ENCODE assay signal across 22 cellular contexts in genomic region chr19:40552848-40553247, GRCh38. TPM values are rescaled to one million over a fixed set of nuclear protein-coding genes. Genes with fewer than 3 reads are reported as not detected.
DNase-seq lines count a peak whose midpoint lies in the region; ATAC-seq, FAIRE-seq and TF ChIP-seq lines count a peak whose summit lies in the region.
"Had no signal": no experiment of that assay in that cellular context is flagged by ENCODE, and none has a peak within 500 bp of the region (broad histone marks: within the 10 kb centered on the region; RNA-seq: fewer than 3 reads in every experiment).

No MANE protein-coding gene starts in this region.

- H3K9me3 ChIP-seq in HepG2 (ENCODE audit: low read length) (no peaks in the 10 kb centered on the region), right lobe of liver (no peaks in the 10 kb centered on the region), H1 (ENCODE audit: insufficient read depth in 2 of 2, low read depth in 1 of 2, low read length in 1 of 2) (no peaks in the 10 kb centered on the region)
- H3K9me3 ChIP-seq: BE2C, BLaER1, Caco-2 had no signal

- H4K5ac ChIP-seq in H1 (ENCODE audit: insufficient read length, low read depth, low read length) = no peak overlapping the region

- FAIRE-seq in HepG2 (lab: Jason Lieb, UNC) (no peak), H1 (lab: Jason Lieb, UNC) (no peak)
- FAIRE-seq: D721Med, G401.6, GM12891, GM19239 had no signal

- H3K4me2 ChIP-seq in HepG2 (ENCODE audit: low read depth, low read length) (no peak overlapping the region), H1 (ENCODE audit: insufficient read depth in 1 of 2, low read depth in 2 of 2, low read length in 2 of 2) (no peak overlapping the region)
- H3K4me2 ChIP-seq: BLaER1 had no signal

- H3K56ac ChIP-seq in H1 (replicated peaks; ENCODE audit: insufficient read length, low read depth, low read length) = no peak overlapping the region

- H3K4me3 ChIP-seq in HepG2 (replicated peaks in 1 of 3; ENCODE audit: insufficient read depth in 1 of 3, low read depth in 2 of 3, low read length in 3 of 3) (no peak overlapping the region), right lobe of liver (no peak overlapping the region), H1 (ENCODE audit: extremely low read depth in 1 of 4, insufficient read depth in 2 of 4, low read depth in 3 of 4, low read length in 4 of 4) (no peak overlapping the region)
- H3K4me3 ChIP-seq: BLaER1 had no signal

- intact Hi-C loops in HepG2 (cut with micrococcal nuclease; ENCODE audit: unreplicated experiment) (no loop called here), right lobe of liver (cut with DNase I) (no loop called here)

- H2AFZ ChIP-seq in HepG2 (ENCODE audit: low read length) (no peak overlapping the region), H1 (ENCODE audit: low read length) (no peak overlapping the region)

- H2BK20ac ChIP-seq in H1 (ENCODE audit: low read length) = no peak overlapping the region

- CTCF ChIA-PET in HepG2 (lab: Yijun Ruan, JAX; ENCODE audit: low intra/inter-chr PET ratio, low total read pairs) = no interaction called here
- CTCF ChIA-PET in WTC11 (lab: Charles Lee) = interaction anchor here (1.1 to 1.8 kb wide), 4 partner anchors 11 to 150 kb away, joined by 3 to 4 read pairs (median 3); no protein-coding TSS in a partner anchor
- CTCF ChIA-PET in H1 (lab: Charles Lee; ENCODE audit: partially characterized antibody) = interaction anchor here (0.7 to 9.2 kb wide), 9 partner anchors 14 to 89 kb away, joined by 3 to 95 read pairs (median 4); no protein-coding TSS in a partner anchor

- H3K9me3 Mint-ChIP-seq in WTC11 (no peaks in the 10 kb centered on the region), glutamatergic neuron (ENCODE audit: unreplicated experiment) (peaks cover 17% of the 10 kb centered on the region)
- H3K9me3 Mint-ChIP-seq: CD4-positive, alpha-beta T cell; CD8-positive, alpha-beta T cell had no signal

- DNase-seq in HepG2 (ENCODE audit: low spot score) = no peak
- DNase-seq in right lobe of liver = no peak
- DNase-seq in WTC11 (ENCODE audit: low spot score) = no peak
- no peak for DNase-seq in H1 (ENCODE audit: low read depth in 1 of 2, low spot score in 2 of 2)
- no peak for DNase-seq in NCI-H1105 (lab: John Stamatoyannopoulos, UW)
- no peak for DNase-seq in glutamatergic neuron
- DNase-seq: ACHN; BE2C; C1 segment of cervical spinal cord; Caco-2; Calu3; CD4-positive, alpha-beta T cell; CD8-positive, alpha-beta T cell; DMS79 treated with DMSO at 0.1 percent for 48 hours; GF-D8 had no signal

- BruUV-seq in HepG2 (replicated peaks; lab: Mats Ljungman, UMichigan) = no TSS peak

- H2BK5ac ChIP-seq in H1 (ENCODE audit: low read depth, low read length) = no peak overlapping the region

- no peak overlapping the region for H2BK120ac ChIP-seq in H1 (replicated peaks; ENCODE audit: low read depth, low read length)

- TF ChIP-seq RAD21 in HepG2 (CRISPR knock-in tag; IDR thresholded peaks at IDR 0.05) (no peak), H1 (IDR thresholded peaks at IDR 0.05 in 1 of 2, conservative IDR thresholded peaks at IDR 0.05 in 1 of 2; ENCODE audit: low read depth in 2 of 2, low read length in 2 of 2) (no peak)

- in situ Hi-C loops in HepG2 (cut with HindIII; ENCODE audit: extremely low pct_ligation_motif_present, low pct_unique_long_range_greater_than_20kb) = no loop called here

- no peak overlapping the region for H2AK5ac ChIP-seq in H1 (ENCODE audit: low read depth, low read length)

- H3K27ac ChIP-seq in HepG2 (ENCODE audit: extremely low read length, insufficient read depth, low read length) = no peak overlapping the region
- no peak overlapping the region for H3K27ac ChIP-seq in right lobe of liver
- H3K27ac ChIP-seq in H1 (ENCODE audit: low read depth, low read length) = no peak overlapping the region
- H3K27ac ChIP-seq: 22Rv1, BLaER1 had no signal

- WGBS in HepG2 (ENCODE audit: low lambda C conversion rate) = 6% methylated on average over 2 of the region's 3 CpGs
- 76% methylated on average over 3 of the region's 3 CpGs for WGBS in right lobe of liver (ENCODE audit: insufficient coverage, low coverage, low lambda C conversion rate, missing lambda C conversion rate)
- 89% methylated on average over 3 of the region's 3 CpGs; no CpG with 5 or more reads in 1 of the 2 experiments for WGBS in H1 (ENCODE audit: extremely low coverage in 1 of 2, insufficient coverage in 1 of 2, insufficient read length in 1 of 2, insufficient replicate concordance in 2 of 2, low coverage in 1 of 2, low lambda C conversion rate in 2 of 2, missing lambda C conversion rate in 1 of 2), 2 experiments

- H3K4me1 Mint-ChIP-seq in WTC11 = peaks cover 13% of the 10 kb centered on the region
- H3K4me1 Mint-ChIP-seq in glutamatergic neuron (ENCODE audit: low read depth, unreplicated experiment) = peaks cover 23% of the 10 kb centered on the region

- H3K4ac ChIP-seq in H1 (replicated peaks; ENCODE audit: insufficient read length, low read depth, low read length) = no peak overlapping the region

- H3K27me3 ChIP-seq in HepG2 (ENCODE audit: control insufficient read depth in 1 of 2, insufficient read depth in 2 of 2, low read length in 2 of 2) (peaks cover 11 to 38% of the 10 kb centered on the region in 2 experiments), right lobe of liver (no peaks in the 10 kb centered on the region), H1 (replicated peaks in 1 of 4; ENCODE audit: control insufficient read depth in 3 of 4, extremely low read depth in 1 of 4, insufficient read depth in 3 of 4, low read length in 3 of 4) (peaks cover 7 to 46% (median 41%) of the 10 kb centered on the region in 4 experiments)
- H3K27me3 ChIP-seq: BE2C had no signal

- H3K79me2 ChIP-seq in HepG2 (ENCODE audit: insufficient read depth, low read length) (no peaks in the 10 kb centered on the region), H1 (ENCODE audit: control insufficient read depth in 1 of 2, insufficient read depth in 2 of 2, low read length in 2 of 2) (no peaks in the 10 kb centered on the region)

- no peak overlapping the region for H3K18ac ChIP-seq in H1 (ENCODE audit: extremely low read depth, low read length)

- no peak overlapping the region for H3K14ac ChIP-seq in H1 (ENCODE audit: insufficient read length)

- no peak overlapping the region for H3K23ac ChIP-seq in H1 (ENCODE audit: insufficient read length)

- ATAC-seq in HepG2 (no peak), right lobe of liver (no peak), WTC11 (no peak), GM19395 (IDR thresholded peaks at IDR 0.05; ENCODE audit: unreplicated experiment) (no peak)
- ATAC-seq: CD8-positive, alpha-beta T cell had no signal

- H4K8ac ChIP-seq in H1 (ENCODE audit: extremely low read depth, insufficient read depth, low read length) = no peak overlapping the region

- H3K27me3 Mint-ChIP-seq in WTC11 (ENCODE audit: low read depth) (peaks cover 94% of the 10 kb centered on the region), glutamatergic neuron (ENCODE audit: unreplicated experiment) (peaks cover 18% of the 10 kb centered on the region)

- H3K4me1 ChIP-seq in HepG2 (ENCODE audit: insufficient read depth, low read length) (peaks cover 14% of the 10 kb centered on the region), right lobe of liver (no peaks in the 10 kb centered on the region), H1 (replicated peaks in 1 of 4; ENCODE audit: control insufficient read depth in 3 of 4, insufficient read depth in 4 of 4, low read length in 3 of 4) (peaks cover 0 to 5% (median 2%) of the 10 kb centered on the region in 4 experiments; a peak in 4 of 7 replicates)

- H3K9ac ChIP-seq in HepG2 (ENCODE audit: insufficient read depth, low read depth, low read length) (no peak overlapping the region), H1 (replicated peaks in 1 of 4; ENCODE audit: extremely low read depth in 1 of 4, low read depth in 3 of 4, low read length in 3 of 4) (no peak overlapping the region)
- H3K9ac ChIP-seq: BLaER1 had no signal

- TF ChIP-seq CTCF in HepG2 (CRISPR knock-in tag; IDR thresholded peaks at IDR 0.05) (no peak), right lobe of liver (IDR thresholded peaks at IDR 0.05) (no peak), WTC11 (IDR thresholded peaks at IDR 0.05) (no peak), H1 (IDR thresholded peaks at IDR 0.05; ENCODE audit: control extremely low read depth in 1 of 3, insufficient read depth in 1 of 3, low read depth in 1 of 3, low read length in 3 of 3) (no peak), glutamatergic neuron (IDR thresholded peaks at IDR 0.05; ENCODE audit: partially characterized antibody, unreplicated experiment) (no peak)

- H3K36me3 ChIP-seq in HepG2 (replicated peaks in 1 of 2; ENCODE audit: control insufficient read depth in 1 of 2, insufficient read depth in 2 of 2, low read length in 2 of 2) (no peaks in the 10 kb centered on the region), right lobe of liver (no peaks in the 10 kb centered on the region), H1 (ENCODE audit: control insufficient read depth in 2 of 4, insufficient read depth in 4 of 4, low read length in 3 of 4) (no peaks in the 10 kb centered on the region)
- H3K36me3 ChIP-seq: BE2C, BLaER1 had no signal

- no peak overlapping the region for H2BK15ac ChIP-seq in H1 (ENCODE audit: low read length)

- H4K20me1 ChIP-seq in HepG2 (ENCODE audit: insufficient read depth, low read length) = no peaks in the 10 kb centered on the region
- peaks cover 0 to 1% of the 10 kb centered on the region in 2 experiments for H4K20me1 ChIP-seq in H1 (replicated peaks in 1 of 2; ENCODE audit: control insufficient read depth in 1 of 2, insufficient read depth in 2 of 2, low read length in 2 of 2)
- H4K20me1 ChIP-seq: BLaER1 had no signal

- H3K23me2 ChIP-seq in H1 (ENCODE audit: low read depth, low read length) = peaks cover 7% of the 10 kb centered on the region; the same call in 1 of the 2 replicates

- no peaks in the 10 kb centered on the region for H3K79me1 ChIP-seq in H1 (ENCODE audit: low read depth, low read length)

- TF ChIP-seq EP300 in HepG2 (IDR thresholded peaks at IDR 0.05; ENCODE audit: low read depth in 2 of 2, low read length in 2 of 2) = no peak
- TF ChIP-seq EP300 in HepG2 (CRISPR knock-in tag; IDR thresholded peaks at IDR 0.05; ENCODE audit: borderline replicate concordance) = no peak
- no peak for TF ChIP-seq EP300 in H1 (IDR thresholded peaks at IDR 0.05; ENCODE audit: borderline replicate concordance in 1 of 2, low read depth in 2 of 2, low read length in 2 of 2)

- POLR2A ChIA-PET in HepG2 (lab: Yijun Ruan, JAX) (no interaction called here), WTC11 (lab: Charles Lee) (no interaction called here), H1 (lab: Charles Lee; ENCODE audit: partially characterized antibody) (interaction anchor here (1.0 to 2.0 kb wide), 2 partner anchors 13 to 18 kb away, joined by 3 to 5 read pairs; no protein-coding TSS in a partner anchor)

- H3K4me3 Mint-ChIP-seq in WTC11 = no peak overlapping the region
- H3K4me3 Mint-ChIP-seq in glutamatergic neuron (ENCODE audit: unreplicated experiment) = no peak overlapping the region
- H3K4me3 Mint-ChIP-seq: CD4-positive, alpha-beta T cell; CD8-positive, alpha-beta T cell had no signal

- no peak overlapping the region for H4K91ac ChIP-seq in H1 (replicated peaks; ENCODE audit: insufficient read length, low read length)

- H2BK12ac ChIP-seq in H1 (ENCODE audit: low read depth, low read length) = no peak overlapping the region

- TF ChIP-seq POLR2A in HepG2 (IDR thresholded peaks at IDR 0.05; ENCODE audit: insufficient read depth in 1 of 2, low read depth in 2 of 2, low read length in 2 of 2) = no peak
- no peak for TF ChIP-seq POLR2A in right lobe of liver (IDR thresholded peaks at IDR 0.05)
- no peak for TF ChIP-seq POLR2A in H1 (IDR thresholded peaks at IDR 0.05; ENCODE audit: control extremely low read depth in 1 of 2, low read depth in 2 of 2, low read length in 2 of 2)

- no peaks in the 10 kb centered on the region for H3K36me3 Mint-ChIP-seq in WTC11
- peaks cover 10% of the 10 kb centered on the region for H3K36me3 Mint-ChIP-seq in glutamatergic neuron (ENCODE audit: unreplicated experiment)
- H3K36me3 Mint-ChIP-seq: CD8-positive, alpha-beta T cell had no signal

- H3K27ac Mint-ChIP-seq in WTC11 (no peak overlapping the region), glutamatergic neuron (ENCODE audit: unreplicated experiment) (no peak overlapping the region)
- H3K27ac Mint-ChIP-seq: CD4-positive, alpha-beta T cell; CD8-positive, alpha-beta T cell had no signal

RNA-seq across cellular contexts. Expression of gene SHKBP1, which starts 23.8 kb away (rescaled TPM):
- total RNA-seq in HepG2 (2016; rRNA removed; fragmentation: Illumina TruSeq; extraction: Trizol) (13.8 and 16.2 TPM in 2 replicates), right lobe of liver (10 to 100 TPM; 16.1 to 29.0 (median 22.4) TPM), WTC11 (2021) (71.7 to 82.1 TPM (median 76.9 TPM) in 3 replicates), glutamatergic neuron (ENCODE audit: unreplicated experiment) (170 TPM)
- 5.3 and 5.6 TPM in 2 replicates for total RNA-seq in HepG2 (2016; cell fraction: cytosol; rRNA removed; fragmentation: Illumina TruSeq; extraction: Trizol; ENCODE audit: low read depth)
- 13.0 and 17.7 TPM in 2 replicates for total RNA-seq in HepG2 (2016; cell fraction: insoluble cytoplasmic fraction; rRNA removed; fragmentation: Illumina TruSeq; extraction: Trizol)
- 7.8 and 10.7 TPM in 2 replicates for total RNA-seq in HepG2 (2016; cell fraction: membrane; rRNA removed; fragmentation: Illumina TruSeq; extraction: Trizol)
- 13.0 and 13.3 TPM in 2 replicates for total RNA-seq in HepG2 (2016; cell fraction: nucleus; rRNA removed; fragmentation: Illumina TruSeq; extraction: Trizol)
- polyA plus RNA-seq in HepG2 (2011; rRNA removed) (17.4 and 20.6 TPM in 2 replicates), H1 (2011; rRNA removed) (98.8 and 158 TPM in 2 replicates)
- polyA plus RNA-seq in HepG2 (2011; cell fraction: cytosol; rRNA removed) = 13.3 and 18.5 TPM in 2 replicates
- polyA plus RNA-seq in HepG2 (2011; cell fraction: nucleus; rRNA removed) = 67.9 and 84.5 TPM in 2 replicates
- polyA plus RNA-seq in HepG2 (2012) = 15.6 and 36.6 TPM in 2 replicates
- 7.9 and 8.8 TPM in 2 replicates for polyA plus RNA-seq in HepG2 (2016; cell fraction: cytosol; fragmentation: Illumina TruSeq; extraction: Trizol; ENCODE audit: low read depth)
- 20.3 and 25.0 TPM in 2 replicates for polyA plus RNA-seq in HepG2 (2016; cell fraction: insoluble cytoplasmic fraction; fragmentation: Illumina TruSeq; extraction: Trizol; ENCODE audit: low read depth)
- polyA plus RNA-seq in HepG2 (2016; cell fraction: membrane; fragmentation: Illumina TruSeq; extraction: Trizol; ENCODE audit: low read depth) = 14.5 and 16.5 TPM in 2 replicates
- polyA plus RNA-seq in HepG2 (2016; cell fraction: nucleus; fragmentation: Illumina TruSeq; extraction: Trizol; ENCODE audit: insufficient read depth, low read depth) = 34.3 and 43.8 TPM in 2 replicates
- 46.9 and 53.5 TPM in 2 replicates for polyA minus RNA-seq in HepG2 (2011; rRNA and poly(A)+ RNA removed; ENCODE audit: low replicate concordance)
- 25.8 and 30.2 TPM in 2 replicates for polyA minus RNA-seq in HepG2 (2011; cell fraction: cytosol; rRNA and poly(A)+ RNA removed)
- polyA minus RNA-seq in HepG2 (2011; cell fraction: nucleus; rRNA and poly(A)+ RNA removed) = 15.2 and 18.8 TPM in 2 replicates
- total RNA-seq in H1 (2021; fragmentation: NEBNext Ultra II Directional; extraction: Animal tissue kit (Norgen Biotek cat#: 25700)) = 72.8 and 74.6 TPM in 2 replicates
- 81.1 TPM for polyA plus RNA-seq in H1 (2011; cell fraction: cytosol; rRNA removed)
- polyA plus RNA-seq in H1 (2011; cell fraction: nucleus; rRNA removed) = 207 TPM
- 79.8 to 106 TPM (median 102 TPM) in 4 replicates for polyA plus RNA-seq in H1 (2012, experiment 1 of 2)
- polyA plus RNA-seq in H1 (2012, experiment 2 of 2) = 95.8 TPM
- 79.2 TPM for polyA plus RNA-seq in H1 (2013, experiment 1 of 2)
- polyA plus RNA-seq in H1 (2013, experiment 2 of 2) = 73.3 TPM
- 44.1 and 59.2 TPM in 2 replicates for polyA minus RNA-seq in H1 (2011; rRNA and poly(A)+ RNA removed)
- 83.1 TPM for polyA minus RNA-seq in H1 (2011; cell fraction: cytosol; rRNA and poly(A)+ RNA removed)
- 68.1 TPM for polyA minus RNA-seq in H1 (2011; cell fraction: nucleus; rRNA and poly(A)+ RNA removed)

RNA-seq across cellular contexts. Expression of gene LTBP4, which starts 48.3 kb away (rescaled TPM):
- total RNA-seq in HepG2 (2016; rRNA removed; fragmentation: Illumina TruSeq; extraction: Trizol) (0.45 and 0.86 TPM in 2 replicates), right lobe of liver (10 to 100 TPM; 19.3 to 40.8 (median 34.4) TPM), WTC11 (2021) (125 to 168 TPM (median 166 TPM) in 3 replicates), glutamatergic neuron (ENCODE audit: unreplicated experiment) (169 TPM)
- 0.97 and 1.7 TPM in 2 replicates for total RNA-seq in HepG2 (2016; cell fraction: cytosol; rRNA removed; fragmentation: Illumina TruSeq; extraction: Trizol; ENCODE audit: low read depth)
- total RNA-seq in HepG2 (2016; cell fraction: insoluble cytoplasmic fraction; rRNA removed; fragmentation: Illumina TruSeq; extraction: Trizol) = 0.65 and 0.95 TPM in 2 replicates
- 0.37 and 1.2 TPM in 2 replicates for total RNA-seq in HepG2 (2016; cell fraction: membrane; rRNA removed; fragmentation: Illumina TruSeq; extraction: Trizol)
- total RNA-seq in HepG2 (2016; cell fraction: nucleus; rRNA removed; fragmentation: Illumina TruSeq; extraction: Trizol) = 0.81 and 1.2 TPM in 2 replicates
- polyA plus RNA-seq in HepG2 (2011; rRNA removed) (2.2 and 2.3 TPM in 2 replicates), H1 (2011; rRNA removed) (54.5 and 111 TPM in 2 replicates)
- 0.73 and 1.1 TPM in 2 replicates for polyA plus RNA-seq in HepG2 (2011; cell fraction: cytosol; rRNA removed)
- 13.9 and 21.0 TPM in 2 replicates for polyA plus RNA-seq in HepG2 (2011; cell fraction: nucleus; rRNA removed)
- 3.8 and 4.0 TPM in 2 replicates for polyA plus RNA-seq in HepG2 (2012)
- 0.32 TPM in 2 replicates for polyA plus RNA-seq in HepG2 (2016; cell fraction: cytosol; fragmentation: Illumina TruSeq; extraction: Trizol; ENCODE audit: low read depth)
- 0.66 and 0.89 TPM in 2 replicates for polyA plus RNA-seq in HepG2 (2016; cell fraction: insoluble cytoplasmic fraction; fragmentation: Illumina TruSeq; extraction: Trizol; ENCODE audit: low read depth)
- polyA plus RNA-seq in HepG2 (2016; cell fraction: membrane; fragmentation: Illumina TruSeq; extraction: Trizol; ENCODE audit: low read depth) = 0.61 and 0.92 TPM in 2 replicates
- polyA plus RNA-seq in HepG2 (2016; cell fraction: nucleus; fragmentation: Illumina TruSeq; extraction: Trizol; ENCODE audit: insufficient read depth, low read depth) = 3.8 and 5.0 TPM in 2 replicates
- 2.3 and 20.6 TPM in 2 replicates for polyA minus RNA-seq in HepG2 (2011; rRNA and poly(A)+ RNA removed; ENCODE audit: low replicate concordance)
- polyA minus RNA-seq in HepG2 (2011; cell fraction: cytosol; rRNA and poly(A)+ RNA removed) = 1.2 and 2.7 TPM in 2 replicates
- polyA minus RNA-seq in HepG2 (2011; cell fraction: nucleus; rRNA and poly(A)+ RNA removed) = 2.4 and 2.6 TPM in 2 replicates
- 75.3 and 77.1 TPM in 2 replicates for total RNA-seq in H1 (2021; fragmentation: NEBNext Ultra II Directional; extraction: Animal tissue kit (Norgen Biotek cat#: 25700))
- polyA plus RNA-seq in H1 (2011; cell fraction: cytosol; rRNA removed) = 68.6 TPM
- 270 TPM for polyA plus RNA-seq in H1 (2011; cell fraction: nucleus; rRNA removed)
- 51.9 to 154 TPM (median 115 TPM) in 4 replicates for polyA plus RNA-seq in H1 (2012, experiment 1 of 2)
- polyA plus RNA-seq in H1 (2012, experiment 2 of 2) = 94.0 TPM
- polyA plus RNA-seq in H1 (2013, experiment 1 of 2) = 67.1 TPM
- 56.9 TPM for polyA plus RNA-seq in H1 (2013, experiment 2 of 2)
- 21.2 and 23.9 TPM in 2 replicates for polyA minus RNA-seq in H1 (2011; rRNA and poly(A)+ RNA removed)
- polyA minus RNA-seq in H1 (2011; cell fraction: cytosol; rRNA and poly(A)+ RNA removed) = 61.7 TPM
- polyA minus RNA-seq in H1 (2011; cell fraction: nucleus; rRNA and poly(A)+ RNA removed) = 58.2 TPM

Comparison
In these comparisons a context has a peak if more than half of its experiments do, and no peak if none do; other contexts are left out.
1. RNA of gene LTBP4, which starts 48.3 kb away (total RNA-seq): 169 TPM in glutamatergic neuron (single experiment), 125 to 168 TPM in WTC11, 75.3 to 77.1 TPM in H1 and 19.3 to 40.8 TPM in right lobe of liver; 0.37 to 1.7 TPM in HepG2; every median in the first group is over 4 times any median in the second.